In the genomic region with DNA sequence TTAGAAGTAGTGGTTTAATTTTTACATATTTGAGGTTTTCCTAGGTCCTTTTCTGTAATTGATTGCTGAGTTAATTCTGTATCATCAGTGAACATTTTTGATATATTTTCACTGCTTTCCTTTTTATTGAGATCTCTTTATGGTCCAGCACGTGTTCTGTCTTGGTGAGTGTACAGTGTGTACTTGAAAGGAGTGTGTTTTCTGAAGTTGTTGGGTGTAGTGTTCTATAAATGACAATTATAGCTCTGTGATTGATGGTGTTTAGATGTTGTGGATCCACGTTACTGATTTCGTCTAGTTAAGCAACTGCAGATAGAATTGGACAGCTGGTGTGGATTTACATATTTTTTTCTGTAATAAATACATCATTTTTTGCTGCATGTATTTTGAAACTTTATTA, we compare ENCODE assay signal across 17 cellular contexts. TPM values are rescaled to one million over a fixed set of nuclear protein-coding genes. Genes with fewer than 3 reads are reported as not detected.
DNase-seq lines count a peak whose midpoint lies in the region; ATAC-seq and TF ChIP-seq lines count a peak whose summit lies in the region.
"Had no signal": no experiment of that assay in that cellular context is flagged by ENCODE, and none has a peak within 500 bp of the region (broad histone marks: within the 10 kb centered on the region; RNA-seq: fewer than 3 reads in every experiment).

No MANE protein-coding gene starts in this region.

- H2AFZ ChIP-seq in GM23248 (no peak overlapping the region), hepatocyte (no peak overlapping the region)

- peaks cover 45% of the 10 kb centered on the region for H4K20me1 ChIP-seq in GM23248 (ENCODE audit: insufficient read depth)
- peaks cover 70% of the 10 kb centered on the region for H4K20me1 ChIP-seq in hepatocyte (ENCODE audit: insufficient read depth, poor library complexity, severe bottlenecking)

- H3K4me3 ChIP-seq in GM23248, result no peak overlapping the region
- no peak overlapping the region for H3K4me3 ChIP-seq in hepatocyte
- no peak overlapping the region for H3K4me3 ChIP-seq in skeletal muscle satellite cell (ENCODE audit: low read length)
- H3K4me3 ChIP-seq: left ventricle myocardium inferior, ovary, sigmoid colon had no signal

- in situ Hi-C loops in GM23248 (cut with MboI), result no loop called here

- H3K9me3 ChIP-seq in GM23248 (ENCODE audit: low read depth) (no peaks in the 10 kb centered on the region), hepatocyte (ENCODE audit: low read depth) (no peaks in the 10 kb centered on the region), skeletal muscle satellite cell (replicated peaks; ENCODE audit: low read length) (no peaks in the 10 kb centered on the region)
- H3K9me3 ChIP-seq: BE2C, left ventricle myocardium inferior, ovary, sigmoid colon had no signal

- H3K36me3 ChIP-seq in GM23248 (ENCODE audit: low read depth) (no peaks in the 10 kb centered on the region; the same call in 1 of the 2 replicates), hepatocyte (replicated peaks; ENCODE audit: insufficient read depth, low read depth) (no peaks in the 10 kb centered on the region), skeletal muscle satellite cell (ENCODE audit: insufficient read depth, low read length) (no peaks in the 10 kb centered on the region)
- H3K36me3 ChIP-seq: left ventricle myocardium inferior, ovary, sigmoid colon had no signal

- DNase-seq in GM23248 (no peak), SK-N-DZ (ENCODE audit: low spot score) (peak; percentile 32), hepatocyte (ENCODE audit: low spot score) (no peak), GOT3 (lab: John Stamatoyannopoulos, UW) (no peak)
- no peak for DNase-seq in stimulated activated CD4-positive, alpha-beta T cell treated with anti-CD3 and anti-CD28 coated beads, Interleukin-1b, Interleukin-23, amount 100 ng/mL, for 48 hours
- DNase-seq: activated CD4-positive, alpha-beta T cell treated with anti-CD3 and anti-CD28 coated beads for 48 hours; activated CD8-positive, alpha-beta memory T cell treated with anti-CD3 and anti-CD28 coated beads, Interleukin-2, amount 50 U/mL, for 4 hours; BE2C; DMS153; foreskin fibroblast; left ventricle myocardium inferior; NCI-H345; ovary; sigmoid colon; substantia nigra had no signal

- H3K4me2 ChIP-seq in GM23248 (ENCODE audit: unreplicated experiment) (peak overlapping the region; percentile 8), hepatocyte (no peak overlapping the region), skeletal muscle satellite cell (ENCODE audit: low read length) (peak overlapping the region; percentile 9)

- 22 to 28% methylated on average over 3 of the region's 3 CpGs for WGBS in GM23248 (ENCODE audit: low coverage in 1 of 2, low lambda C conversion rate in 2 of 2, missing lambda C conversion rate in 2 of 2), 2 experiments
- 46% methylated on average over 3 of the region's 3 CpGs for WGBS in hepatocyte (ENCODE audit: low lambda C conversion rate, missing lambda C conversion rate)

- peaks cover 100% of the 10 kb centered on the region for H3K79me2 ChIP-seq in GM23248 (ENCODE audit: insufficient read depth)
- H3K79me2 ChIP-seq in hepatocyte, result peaks cover 98% of the 10 kb centered on the region

- H3K9me2 ChIP-seq in GM23248 (ENCODE audit: insufficient read depth), result no peaks in the 10 kb centered on the region
- no peaks in the 10 kb centered on the region for H3K9me2 ChIP-seq in hepatocyte (replicated peaks; ENCODE audit: insufficient read depth)

- ATAC-seq in HG02870 (IDR thresholded peaks at IDR 0.05; ENCODE audit: unreplicated experiment), result no peak

- H3K27me3 ChIP-seq in GM23248 (replicated peaks; ENCODE audit: insufficient read depth), result no peaks in the 10 kb centered on the region
- H3K27me3 ChIP-seq in hepatocyte, result no peaks in the 10 kb centered on the region
- no peaks in the 10 kb centered on the region for H3K27me3 ChIP-seq in skeletal muscle satellite cell (ENCODE audit: control insufficient read depth, insufficient read depth, low read length)
- H3K27me3 ChIP-seq: BE2C, ovary, sigmoid colon had no signal

- TF ChIP-seq CTCF in hepatocyte (IDR thresholded peaks at IDR 0.05; ENCODE audit: poor library complexity), result no peak

- H3K9ac ChIP-seq in GM23248 (no peak overlapping the region), skeletal muscle satellite cell (ENCODE audit: low read depth, low read length) (no peak overlapping the region)

- peak overlapping the region; percentile 61 for H3K27ac ChIP-seq in GM23248
- peak overlapping the region; percentile 2 for H3K27ac ChIP-seq in hepatocyte
- H3K27ac ChIP-seq: left ventricle myocardium inferior, ovary had no signal

- H3F3A ChIP-seq in GM23248 (ENCODE audit: insufficient read depth), result peaks cover 28% of the 10 kb centered on the region

- H3K4me1 ChIP-seq in GM23248 (ENCODE audit: insufficient read depth) (peaks cover 33% of the 10 kb centered on the region), hepatocyte (ENCODE audit: insufficient read depth) (peaks cover 26% of the 10 kb centered on the region), skeletal muscle satellite cell (ENCODE audit: control insufficient read depth, insufficient read depth, low read length) (peaks cover 24% of the 10 kb centered on the region)

RNA-seq across cellular contexts. Expression of a gene that starts 32.7 kb away (rescaled TPM):
- 144 and 150 TPM in 2 replicates for total RNA-seq in GM23248 (2014; rRNA removed; shearing (Covaris generic))
- 14.0 and 16.5 TPM in 2 replicates for polyA plus RNA-seq in GM23248 (2016; fragmentation: Nextera tagmentation; extraction: Ambion mirVana)
- polyA plus RNA-seq in SK-N-DZ (2014; cell fraction: cytosol; rRNA removed), result 18.5 and 19.1 TPM in 2 replicates
- polyA plus RNA-seq in SK-N-DZ (2014; cell fraction: nucleus; rRNA removed), result 12.9 and 16.4 TPM in 2 replicates
- 86.4 and 91.6 TPM in 2 replicates for total RNA-seq in hepatocyte
- polyA plus RNA-seq in hepatocyte, result 54.4 and 62.4 TPM in 2 replicates
- total RNA-seq in skeletal muscle satellite cell (2012; rRNA removed), result 58.8 and 82.3 TPM in 2 replicates
